ENCODE assay signal across 17 cellular contexts in genomic region chr5:998276-998974, GRCh38. TPM values are rescaled to one million over a fixed set of nuclear protein-coding genes. Genes with fewer than 3 reads are reported as not detected.
A peak's percentile ranks its signal among the peaks of the same experiment; 100 is the strongest.
DNase-seq lines count a peak whose midpoint lies in the region; ATAC-seq and TF ChIP-seq lines count a peak whose summit lies in the region.
"Had no signal": no experiment of that assay in that cellular context is flagged by ENCODE, and none has a peak within 500 bp of the region (broad histone marks: within the 10 kb centered on the region; RNA-seq: fewer than 3 reads in every experiment).

No MANE protein-coding gene starts in this region.

- H3K4me3 Mint-ChIP-seq in neural crest cell: no peak overlapping the region
- H3K4me3 Mint-ChIP-seq in type B pancreatic cell: no peak overlapping the region
- H3K4me3 Mint-ChIP-seq: B cell, naive B cell, T-cell had no signal

- TF ChIP-seq CTCF in WERI-Rb-1 (IDR thresholded peaks at IDR 0.05; ENCODE audit: low read depth, low read length): no peak
- TF ChIP-seq CTCF in left ventricle myocardium inferior (IDR thresholded peaks at IDR 0.05; ENCODE audit: borderline replicate concordance): no peak
- no peak for TF ChIP-seq CTCF in neural crest cell (conservative IDR thresholded peaks at IDR 0.05)
- no peak for TF ChIP-seq CTCF in type B pancreatic cell (conservative IDR thresholded peaks at IDR 0.05)

- H3K4me1 Mint-ChIP-seq in neural crest cell (peaks cover 22% of the 10 kb centered on the region), type B pancreatic cell (ENCODE audit: unreplicated experiment) (peaks cover 25% of the 10 kb centered on the region)
- H3K4me1 Mint-ChIP-seq: B cell had no signal

- H3K4me1 ChIP-seq in left ventricle myocardium inferior: peaks cover 33% of the 10 kb centered on the region
- H3K4me1 ChIP-seq: psoas muscle had no signal

- H3K36me3 ChIP-seq in WERI-Rb-1: no peaks in the 10 kb centered on the region
- H3K36me3 ChIP-seq in left ventricle myocardium inferior: no peaks in the 10 kb centered on the region

- no peak overlapping the region for H3K27ac ChIP-seq in WERI-Rb-1
- H3K27ac ChIP-seq in left ventricle myocardium inferior (replicated peaks): peak overlapping the region; percentile 34
- H3K27ac ChIP-seq: psoas muscle had no signal

- H3K27me3 Mint-ChIP-seq in neural crest cell (ENCODE audit: low read depth): no peaks in the 10 kb centered on the region
- peaks cover 8% of the 10 kb centered on the region for H3K27me3 Mint-ChIP-seq in type B pancreatic cell

- H3K9me3 Mint-ChIP-seq in neural crest cell (no peaks in the 10 kb centered on the region), type B pancreatic cell (peaks cover 7% of the 10 kb centered on the region)
- H3K9me3 Mint-ChIP-seq: naive B cell, T-cell had no signal

- intact Hi-C loops in left ventricle myocardium inferior (cut with micrococcal nuclease): no loop called here

- no peaks in the 10 kb centered on the region for H3K9me3 ChIP-seq in WERI-Rb-1 (ENCODE audit: severe bottlenecking)
- no peaks in the 10 kb centered on the region for H3K9me3 ChIP-seq in left ventricle myocardium inferior (replicated peaks)
- H3K9me3 ChIP-seq: psoas muscle had no signal

- no peaks in the 10 kb centered on the region for H3K27me3 ChIP-seq in WERI-Rb-1 (ENCODE audit: insufficient read depth, low read depth, severe bottlenecking)
- no peaks in the 10 kb centered on the region for H3K27me3 ChIP-seq in left ventricle myocardium inferior (ENCODE audit: low read depth)

- no peak for ATAC-seq in HG02588 (IDR thresholded peaks at IDR 0.05; ENCODE audit: unreplicated experiment)
- ATAC-seq: GM12878, left colon, psoas muscle, T-cell had no signal

- peak; percentile 8 for DNase-seq in WERI-Rb-1
- peak; percentile 14 for DNase-seq in left ventricle myocardium inferior
- no peak for DNase-seq in neural crest cell (ENCODE audit: low read depth, low spot score)
- peak; percentile 49 for DNase-seq in type B pancreatic cell (ENCODE audit: extremely low spot score, unreplicated experiment)
- DNase-seq in HuH-7 (ENCODE audit: low spot score): no peak
- no peak for DNase-seq in T-helper 9 cell
- DNase-seq: activated effector memory CD4-positive, alpha-beta T cell treated with Interleukin-2 at 50 U/mL for 16 hours; MV-4-11; naive B cell; NCI-H1930; NCI-H446 treated with DMSO at 0.1 percent for 48 hours had no signal

- H3K27ac Mint-ChIP-seq in neural crest cell (ENCODE audit: unreplicated experiment): peak overlapping the region; percentile 75
- H3K27ac Mint-ChIP-seq in type B pancreatic cell: peak overlapping the region; percentile 39
- H3K27ac Mint-ChIP-seq: B cell, naive B cell, T-cell had no signal

- no peak overlapping the region for H3K4me3 ChIP-seq in WERI-Rb-1 (ENCODE audit: low read depth, low read length)
- H3K4me3 ChIP-seq in left ventricle myocardium inferior: no peak overlapping the region
- H3K4me3 ChIP-seq: GM12878, psoas muscle had no signal

- no peaks in the 10 kb centered on the region for H3K36me3 Mint-ChIP-seq in neural crest cell (ENCODE audit: low read depth)
- no peaks in the 10 kb centered on the region for H3K36me3 Mint-ChIP-seq in type B pancreatic cell
- H3K36me3 Mint-ChIP-seq: naive B cell, T-cell had no signal

RNA-seq across cellular contexts. Expression of gene NKD2, which starts 10.2 kb away (rescaled TPM):
- total RNA-seq in left ventricle myocardium inferior (3.7 TPM), neural crest cell (15.6 and 20.6 TPM in 2 replicates), type B pancreatic cell (ENCODE audit: low replicate concordance) (23.3 and 24.3 TPM in 2 replicates)

Comparison
In these comparisons a context has a peak if more than half of its experiments do, and no peak if none do; other contexts are left out.
1. DNase-seq: peak in WERI-Rb-1 (single experiment), left ventricle myocardium inferior (single experiment) and type B pancreatic cell (single experiment); none in neural crest cell (single experiment), HuH-7 (single experiment) and T-helper 9 cell (single experiment).